ENCODE assay signal across 27 cellular contexts in the genomic region with DNA sequence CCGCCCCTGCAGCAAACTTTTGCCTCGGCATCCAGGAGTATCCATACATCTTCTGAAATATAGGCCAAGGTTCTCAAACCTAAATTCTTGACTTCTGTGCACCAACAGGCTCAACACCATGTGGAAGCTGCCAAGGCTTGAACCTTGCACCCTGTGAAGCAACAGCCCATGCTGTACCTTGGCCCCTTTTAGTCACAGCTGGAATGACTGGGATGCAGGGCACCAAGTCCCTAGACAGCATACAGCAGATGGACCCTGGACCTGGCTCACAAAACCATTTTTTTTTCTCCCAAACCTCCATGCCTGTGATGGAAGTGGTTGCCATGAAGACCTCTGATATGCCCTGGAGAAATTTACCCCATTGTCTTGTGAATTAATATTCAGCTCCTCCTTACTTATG.
"Had no signal": no experiment of that assay in that cellular context is flagged by ENCODE, and none has a peak within 500 bp of the region (broad histone marks: within the 10 kb centered on the region; RNA-seq: fewer than 3 reads in every experiment).

No MANE protein-coding gene starts in this region.

- FAIRE-seq: urothelium cell line had no signal

- H3K27me3 ChIP-seq: stomach, suprapubic skin, testis, thyroid gland, tibial artery, tibial nerve, transverse colon, upper lobe of left lung, upper lobe of right lung, uterus, vagina had no signal

- H3K27ac ChIP-seq: stomach, suprapubic skin, testis, thoracic aorta, thyroid gland, tibial artery, tibial nerve, transverse colon, upper lobe of left lung, upper lobe of right lung, uterus, vagina had no signal

- H3K4me3 ChIP-seq: stomach, suprapubic skin, testis, thoracic aorta, thyroid gland, tibial artery, tibial nerve, transverse colon, upper lobe of left lung, upper lobe of right lung, uterus, vagina had no signal

- H3K4me1 ChIP-seq: stomach, suprapubic skin, testis, thyroid gland, tibial artery, tibial nerve, transverse colon, upper lobe of left lung, upper lobe of right lung, uterus, vagina had no signal

- H3K36me3 ChIP-seq: stomach, suprapubic skin, thoracic aorta, thyroid gland, tibial artery, tibial nerve, transverse colon, upper lobe of left lung, upper lobe of right lung, uterus, vagina had no signal

- DNase-seq: stimulated activated CD4-positive, alpha-beta T cell treated with anti-CD3 and anti-CD28 coated beads, Interleukin-2, amount 100 ng/mL, for 48 hours; stimulated activated CD4-positive, alpha-beta T cell treated with anti-CD3 and anti-CD28 coated beads, Interleukin-4, amount 100 ng/mL, for 1 hour; stimulated activated CD4-positive, alpha-beta T cell treated with anti-CD3 and anti-CD28 coated beads, Interleukin-4, amount 100 ng/mL, for 24 hours; stimulated activated CD4-positive, alpha-beta T cell treated with anti-CD3 and anti-CD28 coated beads, Interleukin-4, amount 100 ng/mL, for 4 hours; stimulated activated CD8-positive, alpha-beta memory T cell treated with anti-CD3 and anti-CD28 coated beads, Interleukin-4, amount 100 ng/mL, for 48 hours; stimulated activated naive B cell treated with anti-CD40 and anti-IgM and Interleukin-4, amounts not matched to agents 10 μg/mL and 1 μg/mL and 100 μg/mL, for 72 hours; stimulated activated naive CD4-positive, alpha-beta T cell; stimulated activated naive CD4-positive, alpha-beta T cell treated with Interleukin-2 at 50 U/mL for 16 hours; stimulated activated naive CD8-positive, alpha-beta T cell treated with anti-CD3 and anti-CD28 coated beads, Interleukin-15, amount 100 ng/mL, for 72 hours; stimulated activated naive CD8-positive, alpha-beta T cell treated with anti-CD3 and anti-CD28 coated beads, Interleukin-15, Interleukin-2, amounts not matched to agents 100 U/mL and 50 U/mL, for 24 hours; stomach; substantia nigra; testis; thyroid gland; tibial artery; transverse colon; trophoblast cell; upper lobe of left lung; upper lobe of right lung; uterus had no signal

- H3K9me3 ChIP-seq: suprapubic skin, testis, thoracic aorta, thyroid gland, transverse colon, upper lobe of left lung, upper lobe of right lung, uterus, vagina had no signal

- ATAC-seq: stimulated activated effector memory CD8-positive, alpha-beta T cell treated with anti-CD3 and anti-CD28 coated beads, Interleukin-12 subunit alpha, Interleukin-12 subunit beta, amount 100 ng/mL, for 72 hours; stimulated activated memory B cell treated with anti-CD40 and anti-IgM and Interleukin-4, amounts not matched to agents 10 μg/mL and 1 μg/mL and 100 μg/mL, for 72 hours; stimulated activated naive B cell treated with anti-CD40 and anti-IgM and Interleukin-4, amounts not matched to agents 10 μg/mL and 1 μg/mL and 100 μg/mL, for 72 hours; stimulated activated naive CD8-positive, alpha-beta T cell treated with anti-CD3 and anti-CD28 coated beads, Interleukin-15, amount 100 ng/mL, for 72 hours; stimulated activated naive CD8-positive, alpha-beta T cell treated with anti-CD3 and anti-CD28 coated beads, Interleukin-15, Interleukin-2, amounts not matched to agents 100 U/mL and 50 U/mL, for 24 hours; upper lobe of right lung had no signal
